ENCODE assay signal across 8 cellular contexts in genomic region chr2:172931923-172932520, GRCh38.
A peak's percentile ranks its signal among the peaks of the same experiment; 100 is the strongest.
DNase-seq lines count a peak whose midpoint lies in the region; ATAC-seq, FAIRE-seq and TF ChIP-seq lines count a peak whose summit lies in the region.

No MANE protein-coding gene starts in this region.

- no peak overlapping the region for H3K4me3 ChIP-seq in HL-60 (replicated peaks; ENCODE audit: insufficient read depth, low read length)
- no peak overlapping the region for H3K4me3 ChIP-seq in Peyer's patch
- peak overlapping the region in 1 of 2 donors; percentile 10 for H3K4me3 ChIP-seq in prostate gland
- H3K4me3 ChIP-seq in aorta (ENCODE audit: low read length in 2 of 2): peak overlapping the region in 1 of 2 donors; percentile 53

- peaks cover 13% of the 10 kb centered on the region for H3K4me1 Mint-ChIP-seq in CD4-positive, alpha-beta T cell (ENCODE audit: low read depth)

- TF ChIP-seq POLR2A in Peyer's patch (IDR thresholded peaks at IDR 0.05) (no peak), prostate gland (IDR thresholded peaks at IDR 0.05) (no peak)

- 2% methylated on average over 8 of the region's 8 CpGs for WGBS in prostate gland
- 1 to 2% methylated on average over 8 of the region's 8 CpGs for WGBS in aorta, 2 donors

- peak; percentile 65 for ATAC-seq in CD4-positive, alpha-beta T cell (ENCODE audit: poor library complexity)
- peak; percentile 66 for ATAC-seq in aorta (ENCODE audit: low FRiP score)
- no peak for ATAC-seq in HG03045 (IDR thresholded peaks at IDR 0.05; ENCODE audit: unreplicated experiment)

- H3K4me1 ChIP-seq in Peyer's patch (no peaks in the 10 kb centered on the region), prostate gland (replicated peaks) (no peaks in the 10 kb centered on the region), aorta (ENCODE audit: control insufficient read depth in 1 of 2, insufficient read depth in 2 of 2, low read length in 2 of 2) (peaks cover 0 to 3% of the 10 kb centered on the region in 2 donors)

- no peaks in the 10 kb centered on the region for H3K9me3 ChIP-seq in CD4-positive, alpha-beta T cell (ENCODE audit: control insufficient read depth, low read length)
- H3K9me3 ChIP-seq in Peyer's patch: no peaks in the 10 kb centered on the region
- no peaks in the 10 kb centered on the region for H3K9me3 ChIP-seq in prostate gland
- H3K9me3 ChIP-seq in aorta (ENCODE audit: control insufficient read depth, low read length): no peaks in the 10 kb centered on the region

- peak; percentile 32 to 63 (median 45) for DNase-seq in CD4-positive, alpha-beta T cell
- peak in 1 of 2 experiments; percentile 60 for DNase-seq in HL-60 (ENCODE audit: low read depth in 1 of 2, low spot score in 1 of 2)
- peak in 2 of 3 donors; percentile 40 to 82 for DNase-seq in Peyer's patch
- DNase-seq in activated T-helper 1 cell treated with Interleukin-2 at 50 U/mL for 16 hours (ENCODE audit: low read depth): peak; percentile 13
- DNase-seq in frontal cortex (ENCODE audit: low spot score in 2 of 2): peak in 1 of 2 donors; percentile 9
- DNase-seq in prostate gland (ENCODE audit: low spot score): peak; percentile 75
- DNase-seq in aorta: peak; percentile 81

- H3K9me3 Mint-ChIP-seq in CD4-positive, alpha-beta T cell: no peaks in the 10 kb centered on the region

- H3K27ac ChIP-seq in CD4-positive, alpha-beta T cell (ENCODE audit: low read depth, low read length): no peak overlapping the region
- no peak overlapping the region for H3K27ac ChIP-seq in HL-60 (replicated peaks)
- H3K27ac ChIP-seq in Peyer's patch: no peak overlapping the region
- peak overlapping the region; percentile 62 to 73 for H3K27ac ChIP-seq in prostate gland
- H3K27ac ChIP-seq in aorta (ENCODE audit: low read depth in 1 of 2, low read length in 2 of 2): no peak overlapping the region

- H3K27me3 Mint-ChIP-seq in CD4-positive, alpha-beta T cell: peaks cover 4% of the 10 kb centered on the region

- H3K27me3 ChIP-seq in CD4-positive, alpha-beta T cell (ENCODE audit: control insufficient read depth, insufficient read depth, low read length): peaks cover 19% of the 10 kb centered on the region
- H3K27me3 ChIP-seq in HL-60 (ENCODE audit: insufficient read depth, poor library complexity, severe bottlenecking) (no peaks in the 10 kb centered on the region), Peyer's patch (no peaks in the 10 kb centered on the region), prostate gland (replicated peaks; ENCODE audit: insufficient read depth) (no peaks in the 10 kb centered on the region), aorta (ENCODE audit: control insufficient read depth in 1 of 2, insufficient read depth in 2 of 2, low read length in 1 of 2) (no peaks in the 10 kb centered on the region)

- POLR2A ChIA-PET in CD4-positive, alpha-beta T cell (lab: Charles Lee): no interaction called here

- CTCF ChIA-PET in CD4-positive, alpha-beta T cell (lab: Charles Lee): interaction anchor here (0.5 to 2.0 kb wide), 5 partner anchors 11 to 1522 kb away, joined by 3 to 5 read pairs (median 4); no protein-coding TSS in a partner anchor

- H3K36me3 ChIP-seq in Peyer's patch (no peaks in the 10 kb centered on the region), prostate gland (no peaks in the 10 kb centered on the region), aorta (ENCODE audit: control insufficient read depth in 1 of 2, insufficient read depth in 2 of 2, low read length in 1 of 2) (no peaks in the 10 kb centered on the region)

- peak; percentile 43 for FAIRE-seq in frontal cortex (lab: Jason Lieb, UNC)

- H3K27ac Mint-ChIP-seq in CD4-positive, alpha-beta T cell: no peak overlapping the region

- no peaks in the 10 kb centered on the region for H3K36me3 Mint-ChIP-seq in CD4-positive, alpha-beta T cell (ENCODE audit: low read depth)

- intact Hi-C loops in CD4-positive, alpha-beta T cell (cut with DNase I, micrococcal nuclease): loop anchor here (1.0 to 5.0 kb wide), 5 partner anchors 68 to 1355 kb away; no protein-coding TSS in a partner anchor
- intact Hi-C loops in prostate gland (cut with DNase I) (loop anchor here (2.0 kb wide), 2 partner anchors 67 to 117 kb away; no protein-coding TSS in a partner anchor), aorta (cut with DNase I) (loop anchor here (2.0 to 5.0 kb wide), 4 partner anchors 65 to 125 kb away; no protein-coding TSS in a partner anchor)

- TF ChIP-seq CTCF in CD4-positive, alpha-beta T cell (IDR thresholded peaks at IDR 0.05): peak; percentile 70
- TF ChIP-seq CTCF in HL-60 (IDR thresholded peaks at IDR 0.05; ENCODE audit: insufficient read depth, low read length): peak; percentile 62
- TF ChIP-seq CTCF in Peyer's patch (IDR thresholded peaks at IDR 0.05): peak; percentile 21 to 80 (median 68)
- peak; percentile 66 to 88 (median 76) for TF ChIP-seq CTCF in prostate gland (IDR thresholded peaks at IDR 0.05)

- H3K4me3 Mint-ChIP-seq in CD4-positive, alpha-beta T cell: no peak overlapping the region

Comparison
In these comparisons a context has a peak if more than half of its experiments do, and no peak if none do; other contexts are left out.
1. H3K27ac ChIP-seq: peak in prostate gland (2 of 2); none in CD4-positive, alpha-beta T cell (single experiment), HL-60 (single experiment), Peyer's patch (0 of 4) and aorta (0 of 2).
2. Peak in every context shown above with its lines, with median percentiles within 50 percentile points of each other: CTCF ChIP-seq.